23 cellular contexts compared by ENCODE assay signal in the genomic region with DNA sequence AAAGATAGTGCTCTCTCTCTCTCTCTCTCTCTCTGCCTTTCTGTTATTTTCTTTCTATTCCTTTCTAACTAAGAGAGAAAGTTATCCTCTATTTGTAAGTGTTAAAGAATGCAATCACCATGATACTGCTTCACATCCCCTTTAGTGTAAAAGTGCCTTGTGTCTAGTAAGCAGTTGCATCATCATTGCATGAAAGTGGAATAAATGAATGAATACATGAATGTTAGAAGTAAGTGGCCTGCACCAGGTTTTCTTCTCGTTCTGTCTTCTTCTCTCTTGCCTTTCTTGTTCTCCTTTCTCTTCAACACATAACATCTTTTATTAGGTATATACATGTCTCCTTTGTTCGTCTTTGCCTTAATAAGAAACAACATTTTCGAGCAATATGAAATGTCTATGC.
"Had no signal": no experiment of that assay in that cellular context is flagged by ENCODE, and none has a peak within 500 bp of the region (broad histone marks: within the 10 kb centered on the region; RNA-seq: fewer than 3 reads in every experiment).

No MANE protein-coding gene starts in this region.

- ATAC-seq: natural killer cell; sciatic nerve; stimulated activated naive B cell treated with anti-CD40 and anti-IgM and Interleukin-4, amounts not matched to agents 10 μg/mL and 1 μg/mL and 100 μg/mL, for 72 hours; stimulated activated naive CD8-positive, alpha-beta T cell treated with anti-CD3 and anti-CD28 coated beads, Interleukin-15, Interleukin-2, amounts not matched to agents 100 U/mL and 50 U/mL, for 24 hours had no signal

- H3K4me1 Mint-ChIP-seq: natural killer cell had no signal

- DNase-seq: left ventricle myocardium inferior; mesendoderm; naive B cell; natural killer cell; ovary; stimulated activated CD4-positive, alpha-beta T cell treated with anti-CD3 and anti-CD28 coated beads, Interleukin-12 subunit alpha, Interleukin-12 subunit beta, amount 100 ng/mL, for 4 hours; stimulated activated CD4-positive, alpha-beta T cell treated with anti-CD3 and anti-CD28 coated beads, Interleukin-15, amount 100 ng/mL, for 24 hours; stimulated activated CD4-positive, alpha-beta T cell treated with anti-CD3 and anti-CD28 coated beads, Interleukin-2, amount 100 ng/mL, for 24 hours; stimulated activated CD4-positive, alpha-beta T cell treated with anti-CD3 and anti-CD28 coated beads, Interleukin-4, amount 100 ng/mL, for 1 hour; stimulated activated naive B cell treated with anti-CD40 and anti-IgM and Interleukin-4, amounts not matched to agents 10 μg/mL and 1 μg/mL and 100 μg/mL, for 72 hours; stimulated activated naive CD8-positive, alpha-beta T cell treated with anti-CD3 and anti-CD28 coated beads, Interleukin-15, Interleukin-2, amounts not matched to agents 100 U/mL and 50 U/mL, for 24 hours; stomach; testis; thyroid gland; transverse colon; upper lobe of left lung had no signal

- H3K9me3 ChIP-seq: left ventricle myocardium inferior, ovary, right atrium auricular region, stomach, testis, thyroid gland, transverse colon, upper lobe of left lung, vagina had no signal

- H3K4me3 ChIP-seq: left ventricle myocardium inferior, lung, ovary, right atrium auricular region, skin epidermis, stomach, testis, thyroid gland, transverse colon, upper lobe of left lung, vagina had no signal

- H3K36me3 Mint-ChIP-seq: naive B cell; natural killer cell; stimulated activated naive B cell treated with anti-CD40 and anti-IgM and Interleukin-4, amounts not matched to agents 10 μg/mL and 1 μg/mL and 100 μg/mL, for 72 hours had no signal

- H3K27me3 ChIP-seq: ovary, right atrium auricular region, stomach, testis, thyroid gland, transverse colon, upper lobe of left lung, vagina had no signal

- H3K36me3 ChIP-seq: ovary, right atrium auricular region, thyroid gland, upper lobe of left lung, vagina had no signal

- H3K9me3 Mint-ChIP-seq: mesothelial cell of epicardium; naive B cell; natural killer cell; stimulated activated naive B cell treated with anti-CD40 and anti-IgM and Interleukin-4, amounts not matched to agents 10 μg/mL and 1 μg/mL and 100 μg/mL, for 72 hours had no signal

- H3K27me3 Mint-ChIP-seq: progenitor cell of endocrine pancreas had no signal

- H3K27ac ChIP-seq: left ventricle myocardium inferior, ovary, right atrium auricular region, skin epidermis, stomach, testis, thyroid gland, transverse colon, upper lobe of left lung, vagina had no signal

- H3K4me3 Mint-ChIP-seq: mesothelial cell of epicardium; naive B cell; natural killer cell; stimulated activated naive B cell treated with anti-CD40 and anti-IgM and Interleukin-4, amounts not matched to agents 10 μg/mL and 1 μg/mL and 100 μg/mL, for 72 hours had no signal

- H3K27ac Mint-ChIP-seq: mesothelial cell of epicardium; natural killer cell; progenitor cell of endocrine pancreas; stimulated activated naive B cell treated with anti-CD40 and anti-IgM and Interleukin-4, amounts not matched to agents 10 μg/mL and 1 μg/mL and 100 μg/mL, for 72 hours had no signal
